Comparison of ENCODE assay signal across 29 cellular contexts in the genomic region with DNA sequence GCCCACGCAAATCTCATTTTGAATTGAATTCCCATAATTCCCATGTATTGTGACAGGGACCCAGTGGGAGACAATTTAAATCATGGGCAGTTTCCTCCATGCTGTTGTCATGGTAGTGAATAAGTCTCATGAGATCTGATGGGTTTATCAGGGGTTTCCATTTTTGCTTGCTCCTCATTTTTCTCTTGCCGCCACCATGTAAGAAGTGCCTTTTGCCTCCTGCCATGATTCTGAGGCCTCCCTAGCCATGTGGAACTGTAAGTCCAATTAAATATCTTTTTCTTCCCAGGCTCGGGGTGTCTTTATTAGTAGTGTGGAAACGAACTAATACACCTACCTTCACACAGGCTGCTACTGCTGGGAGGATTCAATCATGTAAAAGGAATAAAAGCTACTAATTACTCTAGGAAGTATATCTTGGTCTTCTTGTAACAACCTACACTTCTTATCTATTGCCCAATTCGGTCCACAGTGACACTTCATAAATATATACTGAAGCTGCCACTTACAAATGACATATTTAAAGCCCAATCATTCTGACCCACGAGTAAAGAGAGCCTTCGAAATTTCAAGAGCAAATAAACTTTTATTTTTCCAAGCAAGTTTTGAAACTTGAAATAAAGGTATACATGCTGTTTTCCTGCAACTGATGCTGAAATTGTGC.
"Had no signal": no experiment of that assay in that cellular context is flagged by ENCODE, and none has a peak within 500 bp of the region (broad histone marks: within the 10 kb centered on the region; RNA-seq: fewer than 3 reads in every experiment).

No MANE protein-coding gene starts in this region.

- H3K27me3 ChIP-seq: stomach, suprapubic skin, testis, thyroid gland, tibial artery, tibial nerve, transverse colon, upper lobe of left lung, upper lobe of right lung, uterus, vagina had no signal

- H3K27me3 Mint-ChIP-seq: stimulated activated memory B cell treated with anti-CD40 and anti-IgM and Interleukin-4, amounts not matched to agents 10 μg/mL and 1 μg/mL and 100 μg/mL, for 72 hours; stimulated activated naive B cell treated with anti-CD40 and anti-IgM and Interleukin-4, amounts not matched to agents 10 μg/mL and 1 μg/mL and 100 μg/mL, for 72 hours; stimulated activated naive CD8-positive, alpha-beta T cell treated with anti-CD3 and anti-CD28 coated beads, Interleukin-15, amount 100 ng/mL, for 72 hours; stimulated activated naive CD8-positive, alpha-beta T cell treated with anti-CD3 and anti-CD28 coated beads, Interleukin-15, Interleukin-2, amounts not matched to agents 100 ng/mL and 50 ng/mL, for 24 hours; type B pancreatic cell had no signal

- H3K27ac Mint-ChIP-seq: stimulated activated effector memory CD8-positive, alpha-beta T cell treated with anti-CD3 and anti-CD28 coated beads, Interleukin-12 subunit alpha, Interleukin-12 subunit beta, amount 100 ng/mL, for 72 hours; stimulated activated memory B cell treated with anti-CD40 and anti-IgM and Interleukin-4, amounts not matched to agents 10 μg/mL and 1 μg/mL and 100 μg/mL, for 72 hours; stimulated activated naive B cell treated with anti-CD40 and anti-IgM and Interleukin-4, amounts not matched to agents 10 μg/mL and 1 μg/mL and 100 μg/mL, for 72 hours; stimulated activated naive CD8-positive, alpha-beta T cell treated with anti-CD3 and anti-CD28 coated beads, Interleukin-15, amount 100 ng/mL, for 72 hours; stimulated activated naive CD8-positive, alpha-beta T cell treated with anti-CD3 and anti-CD28 coated beads, Interleukin-15, Interleukin-2, amounts not matched to agents 100 ng/mL and 50 ng/mL, for 24 hours; type B pancreatic cell had no signal

- H3K4me1 ChIP-seq: thyroid gland, uterus had no signal

- DNase-seq: stimulated activated CD4-positive, alpha-beta T cell treated with anti-CD3 and anti-CD28 coated beads, Interleukin-2, amount 100 ng/mL, for 48 hours; stimulated activated CD4-positive, alpha-beta T cell treated with anti-CD3 and anti-CD28 coated beads, Interleukin-4, amount 100 ng/mL, for 1 hour; stimulated activated CD4-positive, alpha-beta T cell treated with anti-CD3 and anti-CD28 coated beads, Interleukin-4, amount 100 ng/mL, for 24 hours; stimulated activated CD4-positive, alpha-beta T cell treated with anti-CD3 and anti-CD28 coated beads, Interleukin-4, amount 100 ng/mL, for 4 hours; stimulated activated CD8-positive, alpha-beta memory T cell treated with anti-CD3 and anti-CD28 coated beads, Interleukin-4, amount 100 ng/mL, for 48 hours; stimulated activated naive B cell treated with anti-CD40 and anti-IgM and Interleukin-4, amounts not matched to agents 10 μg/mL and 1 μg/mL and 100 μg/mL, for 72 hours; stimulated activated naive CD4-positive, alpha-beta T cell; stimulated activated naive CD4-positive, alpha-beta T cell treated with Interleukin-2 at 50 U/mL for 16 hours; stimulated activated naive CD8-positive, alpha-beta T cell treated with anti-CD3 and anti-CD28 coated beads, Interleukin-15, amount 100 ng/mL, for 72 hours; stimulated activated naive CD8-positive, alpha-beta T cell treated with anti-CD3 and anti-CD28 coated beads, Interleukin-15, Interleukin-2, amounts not matched to agents 100 U/mL and 50 U/mL, for 24 hours; stomach; substantia nigra; testis; thyroid gland; tibial artery; transverse colon; trophoblast cell; upper lobe of left lung; upper lobe of right lung; uterus had no signal

- H3K9me3 ChIP-seq: stomach, testis, thoracic aorta, thyroid gland, transverse colon, upper lobe of left lung, upper lobe of right lung, uterus, vagina had no signal

- H3K27ac ChIP-seq: stomach, suprapubic skin, testis, thoracic aorta, thyroid gland, tibial artery, tibial nerve, transverse colon, upper lobe of left lung, upper lobe of right lung, uterus, vagina had no signal

- H3K4me3 Mint-ChIP-seq: stimulated activated effector memory CD8-positive, alpha-beta T cell treated with anti-CD3 and anti-CD28 coated beads, Interleukin-12 subunit alpha, Interleukin-12 subunit beta, amount 100 ng/mL, for 72 hours; stimulated activated memory B cell treated with anti-CD40 and anti-IgM and Interleukin-4, amounts not matched to agents 10 μg/mL and 1 μg/mL and 100 μg/mL, for 72 hours; stimulated activated naive B cell treated with anti-CD40 and anti-IgM and Interleukin-4, amounts not matched to agents 10 μg/mL and 1 μg/mL and 100 μg/mL, for 72 hours; stimulated activated naive CD8-positive, alpha-beta T cell treated with anti-CD3 and anti-CD28 coated beads, Interleukin-15, amount 100 ng/mL, for 72 hours; stimulated activated naive CD8-positive, alpha-beta T cell treated with anti-CD3 and anti-CD28 coated beads, Interleukin-15, Interleukin-2, amounts not matched to agents 100 ng/mL and 50 ng/mL, for 24 hours; type B pancreatic cell had no signal

- H3K36me3 ChIP-seq: thoracic aorta, thyroid gland, transverse colon, upper lobe of left lung, upper lobe of right lung, uterus, vagina had no signal

- H3K4me3 ChIP-seq: stomach, suprapubic skin, testis, thoracic aorta, thyroid gland, tibial artery, tibial nerve, transverse colon, upper lobe of left lung, upper lobe of right lung, uterus, vagina had no signal

- H3K36me3 Mint-ChIP-seq: stimulated activated effector memory CD8-positive, alpha-beta T cell treated with anti-CD3 and anti-CD28 coated beads, Interleukin-12 subunit alpha, Interleukin-12 subunit beta, amount 100 ng/mL, for 72 hours had no signal

- ATAC-seq: stimulated activated effector memory CD8-positive, alpha-beta T cell treated with anti-CD3 and anti-CD28 coated beads, Interleukin-12 subunit alpha, Interleukin-12 subunit beta, amount 100 ng/mL, for 72 hours; stimulated activated memory B cell treated with anti-CD40 and anti-IgM and Interleukin-4, amounts not matched to agents 10 μg/mL and 1 μg/mL and 100 μg/mL, for 72 hours; stimulated activated naive B cell treated with anti-CD40 and anti-IgM and Interleukin-4, amounts not matched to agents 10 μg/mL and 1 μg/mL and 100 μg/mL, for 72 hours; stimulated activated naive CD8-positive, alpha-beta T cell treated with anti-CD3 and anti-CD28 coated beads, Interleukin-15, amount 100 ng/mL, for 72 hours; stimulated activated naive CD8-positive, alpha-beta T cell treated with anti-CD3 and anti-CD28 coated beads, Interleukin-15, Interleukin-2, amounts not matched to agents 100 U/mL and 50 U/mL, for 24 hours; upper lobe of right lung had no signal

- FAIRE-seq: urothelium cell line had no signal
